ENCODE assay signal across 2 cellular contexts in the genomic region with DNA sequence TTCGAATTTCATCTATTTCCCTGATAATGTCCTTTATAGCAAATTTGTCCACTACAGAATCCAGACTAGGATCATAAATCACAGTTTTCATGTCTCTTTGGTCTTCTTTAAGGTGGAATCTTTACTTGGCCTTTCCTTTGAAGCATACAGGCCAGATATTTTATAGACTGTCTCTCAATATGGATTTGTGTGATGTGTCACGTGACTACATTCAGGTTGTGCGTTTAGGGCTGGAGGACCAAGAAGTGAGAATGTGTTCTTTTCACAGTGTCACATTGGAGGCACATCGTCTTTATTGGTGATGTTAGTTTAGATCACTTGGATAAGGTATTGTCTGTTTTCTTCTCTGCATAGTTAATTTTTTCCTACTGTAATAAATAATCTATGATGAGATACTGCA.
A peak's percentile ranks its signal among the peaks of the same experiment; 100 is the strongest.
TF ChIP-seq lines count a peak whose summit lies in the region.

No MANE protein-coding gene starts in this region.

TF ChIP-seq in IMR-90, 13 proteins besides CTCF, POLR2A, EP300 and RAD21:
- TF ChIP-seq, protein P1, sequence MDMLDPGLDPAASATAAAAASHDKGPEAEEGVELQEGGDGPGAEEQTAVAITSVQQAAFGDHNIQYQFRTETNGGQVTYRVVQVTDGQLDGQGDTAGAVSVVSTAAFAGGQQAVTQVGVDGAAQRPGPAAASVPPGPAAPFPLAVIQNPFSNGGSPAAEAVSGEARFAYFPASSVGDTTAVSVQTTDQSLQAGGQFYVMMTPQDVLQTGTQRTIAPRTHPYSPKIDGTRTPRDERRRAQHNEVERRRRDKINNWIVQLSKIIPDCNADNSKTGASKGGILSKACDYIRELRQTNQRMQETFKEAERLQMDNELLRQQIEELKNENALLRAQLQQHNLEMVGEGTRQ (IDR thresholded peaks at IDR 0.05; ENCODE audit: low read depth, low read length): no peak
- TF ChIP-seq RFX5 (IDR thresholded peaks at IDR 0.05; ENCODE audit: low read depth, low read length) (no peak), BHLHE40 (IDR thresholded peaks at IDR 0.05; ENCODE audit: low read depth, low read length) (no peak), NFE2L2 (IDR thresholded peaks at IDR 0.05; ENCODE audit: low read depth, low read length) (no peak)
- TF ChIP-seq, protein P2, sequence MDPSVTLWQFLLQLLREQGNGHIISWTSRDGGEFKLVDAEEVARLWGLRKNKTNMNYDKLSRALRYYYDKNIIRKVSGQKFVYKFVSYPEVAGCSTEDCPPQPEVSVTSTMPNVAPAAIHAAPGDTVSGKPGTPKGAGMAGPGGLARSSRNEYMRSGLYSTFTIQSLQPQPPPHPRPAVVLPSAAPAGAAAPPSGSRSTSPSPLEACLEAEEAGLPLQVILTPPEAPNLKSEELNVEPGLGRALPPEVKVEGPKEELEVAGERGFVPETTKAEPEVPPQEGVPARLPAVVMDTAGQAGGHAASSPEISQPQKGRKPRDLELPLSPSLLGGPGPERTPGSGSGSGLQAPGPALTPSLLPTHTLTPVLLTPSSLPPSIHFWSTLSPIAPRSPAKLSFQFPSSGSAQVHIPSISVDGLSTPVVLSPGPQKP (IDR thresholded peaks at IDR 0.05; ENCODE audit: borderline replicate concordance, low read depth, low read length): no peak

TF ChIP-seq in Ishikawa, 13 proteins besides CTCF, POLR2A, EP300 and RAD21 (continued from another document):
- TF ChIP-seq, protein P3, sequence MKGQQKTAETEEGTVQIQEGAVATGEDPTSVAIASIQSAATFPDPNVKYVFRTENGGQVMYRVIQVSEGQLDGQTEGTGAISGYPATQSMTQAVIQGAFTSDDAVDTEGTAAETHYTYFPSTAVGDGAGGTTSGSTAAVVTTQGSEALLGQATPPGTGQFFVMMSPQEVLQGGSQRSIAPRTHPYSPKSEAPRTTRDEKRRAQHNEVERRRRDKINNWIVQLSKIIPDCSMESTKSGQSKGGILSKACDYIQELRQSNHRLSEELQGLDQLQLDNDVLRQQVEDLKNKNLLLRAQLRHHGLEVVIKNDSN (IDR thresholded peaks at IDR 0.05): peak; percentile 24; the same call in 1 of the 2 replicates
